25 cellular contexts compared by ENCODE assay signal in the genomic region with DNA sequence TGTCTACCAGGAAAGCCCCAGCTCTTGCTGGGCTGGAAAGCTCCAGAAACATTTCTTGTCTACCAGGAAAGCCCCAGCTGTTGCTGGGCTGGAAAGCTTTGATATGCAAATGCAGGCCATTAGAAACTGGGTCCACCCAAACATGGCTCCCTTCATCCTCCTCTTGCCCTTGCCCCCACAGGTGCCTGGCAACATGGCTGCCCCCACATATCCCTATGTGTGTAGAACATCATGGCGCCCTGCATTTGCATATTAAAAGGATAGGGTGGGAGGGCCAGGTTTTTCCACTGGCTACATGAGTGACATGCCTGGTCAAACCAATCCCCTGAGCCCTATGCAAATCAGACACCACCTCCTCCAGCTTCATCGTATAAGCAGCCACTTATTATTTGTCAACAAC.
"Had no signal": no experiment of that assay in that cellular context is flagged by ENCODE, and none has a peak within 500 bp of the region (broad histone marks: within the 10 kb centered on the region; RNA-seq: fewer than 3 reads in every experiment).

No MANE protein-coding gene starts in this region.

- H3K27me3 Mint-ChIP-seq: memory B cell; naive thymus-derived CD8-positive, alpha-beta T cell; stimulated activated naive B cell treated with anti-CD40 and anti-IgM and Interleukin-4, amounts not matched to agents 10 μg/mL and 1 μg/mL and 100 μg/mL, for 72 hours had no signal

- H3K27ac ChIP-seq: heart left ventricle, left ventricle myocardium inferior, neutrophil, parathyroid adenoma, psoas muscle, right lobe of liver, stomach, transverse colon, upper lobe of left lung, vagina had no signal

- H3K9me3 ChIP-seq: heart left ventricle, left ventricle myocardium inferior, mucosa of descending colon, neutrophil, psoas muscle, right lobe of liver, stomach, transverse colon, upper lobe of left lung, vagina had no signal

- H3K4me3 ChIP-seq: heart left ventricle, left ventricle myocardium inferior, mucosa of descending colon, psoas muscle, right lobe of liver, stomach, transverse colon, upper lobe of left lung, vagina had no signal

- H3K36me3 Mint-ChIP-seq: memory B cell; naive thymus-derived CD8-positive, alpha-beta T cell; stimulated activated naive B cell treated with anti-CD40 and anti-IgM and Interleukin-4, amounts not matched to agents 10 μg/mL and 1 μg/mL and 100 μg/mL, for 72 hours had no signal

- H3K27me3 ChIP-seq: heart left ventricle, neutrophil, right lobe of liver, stomach, transverse colon, upper lobe of left lung, vagina had no signal

- H3K9me3 Mint-ChIP-seq: memory B cell, nephron had no signal

- H3K36me3 ChIP-seq: heart left ventricle, left ventricle myocardium inferior, neutrophil, right lobe of liver, stomach, transverse colon, upper lobe of left lung, vagina had no signal

- H3K4me3 Mint-ChIP-seq: memory B cell; naive thymus-derived CD8-positive, alpha-beta T cell; nephron; neural crest cell; stimulated activated naive B cell treated with anti-CD40 and anti-IgM and Interleukin-4, amounts not matched to agents 10 μg/mL and 1 μg/mL and 100 μg/mL, for 72 hours had no signal

- H3K4me1 Mint-ChIP-seq: memory B cell; naive thymus-derived CD8-positive, alpha-beta T cell; stimulated activated naive B cell treated with anti-CD40 and anti-IgM and Interleukin-4, amounts not matched to agents 10 μg/mL and 1 μg/mL and 100 μg/mL, for 72 hours had no signal

- H3K4me1 ChIP-seq: left ventricle myocardium inferior, parathyroid adenoma, psoas muscle, right lobe of liver, stomach, transverse colon, upper lobe of left lung, vagina had no signal

- DNase-seq: heart left ventricle; hypothalamus; islet precursor cell; left ventricle myocardium inferior; midbrain; mucosa of descending colon; naive thymus-derived CD8-positive, alpha-beta T cell; occipital lobe; psoas muscle; right lobe of liver; stimulated activated CD4-positive, alpha-beta T cell treated with anti-CD3 and anti-CD28 coated beads, Interleukin-12 subunit alpha, Interleukin-12 subunit beta, amount 100 ng/mL, for 4 hours; stimulated activated CD4-positive, alpha-beta T cell treated with anti-CD3 and anti-CD28 coated beads, Interleukin-15, amount 100 ng/mL, for 24 hours; stimulated activated CD4-positive, alpha-beta T cell treated with anti-CD3 and anti-CD28 coated beads, Interleukin-2, amount 100 ng/mL, for 24 hours; stimulated activated CD4-positive, alpha-beta T cell treated with anti-CD3 and anti-CD28 coated beads, Interleukin-4, amount 100 ng/mL, for 1 hour; stimulated activated naive B cell treated with anti-CD40 and anti-IgM and Interleukin-4, amounts not matched to agents 10 μg/mL and 1 μg/mL and 100 μg/mL, for 72 hours; stimulated activated naive CD8-positive, alpha-beta T cell treated with anti-CD3 and anti-CD28 coated beads, Interleukin-15, Interleukin-2, amounts not matched to agents 100 U/mL and 50 U/mL, for 24 hours; stomach; transverse colon; upper lobe of left lung had no signal

- H3K9ac ChIP-seq: parathyroid adenoma had no signal

- H3K27ac Mint-ChIP-seq: memory B cell; naive thymus-derived CD8-positive, alpha-beta T cell; nephron; stimulated activated naive B cell treated with anti-CD40 and anti-IgM and Interleukin-4, amounts not matched to agents 10 μg/mL and 1 μg/mL and 100 μg/mL, for 72 hours had no signal

- ATAC-seq: heart left ventricle; mucosa of descending colon; naive thymus-derived CD8-positive, alpha-beta T cell; psoas muscle; right lobe of liver; stimulated activated naive B cell treated with anti-CD40 and anti-IgM and Interleukin-4, amounts not matched to agents 10 μg/mL and 1 μg/mL and 100 μg/mL, for 72 hours; stimulated activated naive CD8-positive, alpha-beta T cell treated with anti-CD3 and anti-CD28 coated beads, Interleukin-15, Interleukin-2, amounts not matched to agents 100 U/mL and 50 U/mL, for 24 hours had no signal
